8 cellular contexts compared by ENCODE assay signal in genomic region chr17:48545022-48545376, GRCh38. TPM values are rescaled to one million over a fixed set of nuclear protein-coding genes. Genes with fewer than 3 reads are reported as not detected.
DNase-seq lines count a peak whose midpoint lies in the region; ATAC-seq and TF ChIP-seq lines count a peak whose summit lies in the region.

HOXB2 (minus strand) TSS chr17:48545109; CDS start chr17:48544911, 198 bp downstream.

- no peak for TF ChIP-seq POLR2A in upper lobe of left lung (IDR thresholded peaks at IDR 0.05)

- no peaks in the 10 kb centered on the region for H3K36me3 Mint-ChIP-seq in CD4-positive, alpha-beta T cell (ENCODE audit: low read depth)

- peak within 1 kb of the TSS; percentile 80 for H3K27ac Mint-ChIP-seq in CD4-positive, alpha-beta T cell

- H3K9me3 ChIP-seq in CD4-positive, alpha-beta T cell (ENCODE audit: control insufficient read depth, low read length): no peaks in the 10 kb centered on the region
- no peaks in the 10 kb centered on the region for H3K9me3 ChIP-seq in upper lobe of left lung

- H3K4me1 Mint-ChIP-seq in CD4-positive, alpha-beta T cell (ENCODE audit: low read depth): peaks cover 56% of the 10 kb centered on the region

- POLR2A ChIA-PET in CD4-positive, alpha-beta T cell (lab: Charles Lee): no interaction called here

- peaks cover 68% of the 10 kb centered on the region for H3K27me3 Mint-ChIP-seq in CD4-positive, alpha-beta T cell

- no peak for DNase-seq in CD4-positive, alpha-beta T cell
- DNase-seq in NCI-H1436 (lab: John Stamatoyannopoulos, UW) (peak; percentile 64), brain microvascular endothelial cell (no peak), medulla oblongata (ENCODE audit: extremely low spot score) (peak; percentile 77), upper lobe of left lung (no peak), KG1 (lab: John Stamatoyannopoulos, UW) (no peak), T1000 (lab: John Stamatoyannopoulos, UW) (no peak)

- in situ Hi-C loops in brain microvascular endothelial cell (cut with HindIII; ENCODE audit: low pct_ligation_motif_present, low sequenced_read_pairs): no loop called here

- TF ChIP-seq EP300 in upper lobe of left lung (IDR thresholded peaks at IDR 0.05): no peak

- peak within 1 kb of the TSS; percentile 91 for H3K4me3 Mint-ChIP-seq in CD4-positive, alpha-beta T cell

- H3K36me3 ChIP-seq in brain microvascular endothelial cell (replicated peaks): no peaks in the 10 kb centered on the region
- no peaks in the 10 kb centered on the region for H3K36me3 ChIP-seq in upper lobe of left lung

- no peaks in the 10 kb centered on the region for H3K9me3 Mint-ChIP-seq in CD4-positive, alpha-beta T cell

- H3K27ac ChIP-seq in CD4-positive, alpha-beta T cell (ENCODE audit: low read depth, low read length): peak within 1 kb of the TSS; percentile 77
- H3K27ac ChIP-seq in brain microvascular endothelial cell (no peak within 1 kb of the TSS), upper lobe of left lung (peak within 1 kb of the TSS; percentile 81 to 90 (median 88))

- no peak for ATAC-seq in CD4-positive, alpha-beta T cell (ENCODE audit: poor library complexity)
- ATAC-seq in upper lobe of left lung (ENCODE audit: low FRiP score in 2 of 2): no peak
- ATAC-seq in HG02588 (IDR thresholded peaks at IDR 0.05; ENCODE audit: unreplicated experiment): no peak

- TF ChIP-seq CTCF in CD4-positive, alpha-beta T cell (IDR thresholded peaks at IDR 0.05): no peak
- TF ChIP-seq CTCF in brain microvascular endothelial cell (IDR thresholded peaks at IDR 0.05; ENCODE audit: low read depth, low read length, missing control alignments) (no peak), upper lobe of left lung (IDR thresholded peaks at IDR 0.05) (no peak)

- intact Hi-C loops in CD4-positive, alpha-beta T cell (cut with DNase I, micrococcal nuclease): no loop called here

- no peaks in the 10 kb centered on the region for H3K27me3 ChIP-seq in CD4-positive, alpha-beta T cell (ENCODE audit: control insufficient read depth, insufficient read depth, low read length)
- H3K27me3 ChIP-seq in brain microvascular endothelial cell (replicated peaks) (peaks cover 91% of the 10 kb centered on the region), upper lobe of left lung (peaks cover 0 to 41% (median 22%) of the 10 kb centered on the region in 4 donors)

- CTCF ChIA-PET in CD4-positive, alpha-beta T cell (lab: Charles Lee): no interaction called here

- WGBS in upper lobe of left lung, 2 donors: 25 to 30% methylated on average over 12 of the region's 12 CpGs

- H3K4me1 ChIP-seq in upper lobe of left lung: peaks cover 12 to 29% (median 18%) of the 10 kb centered on the region in 4 donors

- H3K4me3 ChIP-seq in brain microvascular endothelial cell (ENCODE audit: low read depth, low read length) (peak within 1 kb of the TSS; percentile 75), upper lobe of left lung (peak within 1 kb of the TSS in 3 of 4 donors; percentile 42 to 60 (median 53))

RNA-seq across cellular contexts. Expression of gene HOXB2, which starts in this region (rescaled TPM):
- total RNA-seq in CD4-positive, alpha-beta T cell: 1 to 10 TPM; 4.8 to 4.9 TPM
- total RNA-seq in upper lobe of left lung: 10 to 100 TPM in 2 of 6 donors, 1 to 10 TPM in 4; 1.4 to 16.1 (median 7.4) TPM

Comparison
In these comparisons a context has a peak if more than half of its experiments do, and no peak if none do; other contexts are left out.
1. DNase-seq: peak in NCI-H1436 (single experiment) and medulla oblongata (single experiment); none in CD4-positive, alpha-beta T cell (0 of 10), brain microvascular endothelial cell (single experiment), upper lobe of left lung (0 of 2), KG1 (single experiment) and T1000 (single experiment).